Comparison of ENCODE assay signal across 27 cellular contexts in the genomic region with DNA sequence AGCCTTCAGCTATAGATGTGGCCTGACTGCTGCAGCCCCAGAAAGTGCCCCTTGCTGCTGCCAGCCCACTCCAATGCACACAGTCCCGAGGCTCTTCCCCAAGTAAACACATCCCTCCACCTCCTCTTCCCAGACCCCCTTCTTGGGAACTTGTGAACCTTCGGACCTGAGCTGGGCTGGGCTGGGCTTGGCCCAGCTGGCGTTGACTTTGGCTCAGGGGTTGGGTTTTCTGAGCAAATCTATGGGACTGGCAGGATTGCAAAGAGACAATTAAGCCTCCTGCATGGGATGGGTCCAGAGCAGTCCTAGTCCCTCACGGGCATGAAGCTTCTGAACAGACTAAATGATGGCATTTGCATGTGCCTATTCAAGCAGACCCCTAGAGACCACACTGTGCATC. TPM values are rescaled to one million over a fixed set of nuclear protein-coding genes. Genes with fewer than 3 reads are reported as not detected.
"Had no signal": no experiment of that assay in that cellular context is flagged by ENCODE, and none has a peak within 500 bp of the region (broad histone marks: within the 10 kb centered on the region; RNA-seq: fewer than 3 reads in every experiment).

No MANE protein-coding gene starts in this region.

- H3K4me1 ChIP-seq: sigmoid colon had no signal

- H3K27me3 ChIP-seq: heart right ventricle, left lung, sigmoid colon, spleen had no signal

- H3K27ac ChIP-seq: sigmoid colon, VCaP had no signal

- FAIRE-seq: bronchial epithelial cell, endometrium had no signal

- H3K36me3 ChIP-seq: heart right ventricle, sigmoid colon, thoracic aorta had no signal

- ATAC-seq: activated CD4-positive, CD25-positive, alpha-beta regulatory T cell treated with anti-CD3 and anti-CD28 coated beads, Interleukin-2, amount 50 U/mL, for 24 hours; activated CD8-positive, alpha-beta memory T cell treated with anti-CD3 and anti-CD28 coated beads, Interleukin-2, amount 10 ng/mL, durations not matched to agents 7 days and 5 days; heart right ventricle had no signal

- DNase-seq: activated CD4-positive, alpha-beta memory T cell treated with anti-CD3 and anti-CD28 coated beads, Interleukin-2, amount 10 ng/mL, durations not matched to agents 7 days and 5 days; activated CD4-positive, alpha-beta T cell treated with anti-CD3 and anti-CD28 coated beads, Interleukin-2, amount 10 ng/mL, durations not matched to agents 24 days and 14 days; activated CD8-positive, alpha-beta memory T cell treated with anti-CD3 and anti-CD28 coated beads, Interleukin-2, amount 10 ng/mL, durations not matched to agents 7 days and 5 days; activated effector memory CD4-positive, alpha-beta T cell treated with anti-CD3 and anti-CD28 coated beads, Interleukin-2, amount 50 U/mL, for 16 hours; activated naive CD4-positive, alpha-beta T cell treated with anti-CD3 and anti-CD28 coated beads, Interleukin-2, amount 10 ng/mL, durations not matched to agents 7 days and 5 days; activated T-cell treated with anti-CD3 and anti-CD28 coated beads for 4 hours; amygdala; cortex of kidney; effector CD4-positive, alpha-beta T cell; foreskin fibroblast; heart right ventricle; islet precursor cell; mammary epithelial cell; midbrain; occipital lobe; sigmoid colon; spleen; stimulated activated CD4-positive, alpha-beta T cell treated with anti-CD3 and anti-CD28 coated beads, Interleukin-4, amount 100 ng/mL, for 1 hour; stimulated activated naive CD4-positive, alpha-beta T cell had no signal

- H3K9me3 ChIP-seq: heart right ventricle, left lung, sigmoid colon, spleen, thoracic aorta had no signal

- H3K4me3 ChIP-seq: heart right ventricle, left lung, sigmoid colon, spleen, thoracic aorta had no signal

RNA-seq across cellular contexts. Expression of a gene that starts 14.7 kb away (rescaled TPM):
- total RNA-seq: epithelial cell of proximal tubule, fibroblast of lung had no signal
